Comparison of ENCODE assay signal across 30 cellular contexts in the genomic region with DNA sequence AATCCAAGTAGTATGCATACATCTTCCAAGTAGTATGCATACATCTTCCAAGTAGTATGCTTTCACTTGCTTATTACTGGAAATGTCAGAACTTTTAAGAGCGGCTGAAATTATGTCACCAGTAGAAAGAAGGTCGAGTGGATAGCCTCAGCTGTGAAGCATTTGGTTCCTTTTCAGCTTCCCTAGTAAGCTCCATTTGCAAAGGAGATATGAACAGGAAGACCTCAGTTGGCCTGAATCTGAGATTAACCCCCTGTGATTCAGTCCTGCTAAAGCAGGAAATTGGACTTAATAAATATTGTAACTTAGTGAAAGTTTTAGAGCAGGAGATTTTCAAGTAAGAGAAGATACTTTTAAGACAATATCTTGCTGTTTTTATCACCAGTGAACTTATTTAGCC. TPM values are rescaled to one million over a fixed set of nuclear protein-coding genes. Genes with fewer than 3 reads are reported as not detected.
"Had no signal": no experiment of that assay in that cellular context is flagged by ENCODE, and none has a peak within 500 bp of the region (broad histone marks: within the 10 kb centered on the region; RNA-seq: fewer than 3 reads in every experiment).

No MANE protein-coding gene starts in this region.

- H3K27me3 Mint-ChIP-seq: activated CD4-positive, alpha-beta T cell treated with anti-CD3 and anti-CD28 coated beads for 36 hours; activated CD8-positive, alpha-beta memory T cell treated with anti-CD3 and anti-CD28 coated beads, Interleukin-2, amount 10 ng/mL, durations not matched to agents 7 days and 5 days; activated naive CD4-positive, alpha-beta T cell treated with anti-CD3 and anti-CD28 coated beads, Interleukin-2, amount 50 U/mL, for 24 hours; activated naive CD8-positive, alpha-beta T cell treated with anti-CD3 and anti-CD28 coated beads, Interleukin-2, amount 50 U/mL, for 24 hours; stimulated activated naive B cell treated with anti-CD40 and anti-IgM and Interleukin-4, amounts not matched to agents 10 μg/mL and 1 μg/mL and 100 μg/mL, for 72 hours had no signal

- H3K4me1 Mint-ChIP-seq: activated CD4-positive, alpha-beta T cell treated with anti-CD3 and anti-CD28 coated beads for 36 hours; activated CD8-positive, alpha-beta memory T cell treated with anti-CD3 and anti-CD28 coated beads, Interleukin-2, amount 10 ng/mL, durations not matched to agents 7 days and 5 days; activated naive CD4-positive, alpha-beta T cell treated with anti-CD3 and anti-CD28 coated beads, Interleukin-2, amount 50 U/mL, for 24 hours; activated naive CD8-positive, alpha-beta T cell treated with anti-CD3 and anti-CD28 coated beads, Interleukin-2, amount 50 U/mL, for 24 hours; immature natural killer cell; natural killer cell; stimulated activated naive B cell treated with anti-CD40 and anti-IgM and Interleukin-4, amounts not matched to agents 10 μg/mL and 1 μg/mL and 100 μg/mL, for 72 hours had no signal

- H3K9me3 ChIP-seq: left lung, stomach, thyroid gland, upper lobe of left lung, vagina had no signal

- H3K9me3 Mint-ChIP-seq: activated naive CD8-positive, alpha-beta T cell treated with anti-CD3 and anti-CD28 coated beads, Interleukin-2, amount 50 U/mL, for 24 hours; activated T-helper 2 cell treated with anti-CD3 and anti-CD28 coated beads, Interferon-gamma antibody, Interleukin-2, Interleukin-4, amounts not matched to agents 10 μg/mL and 5 μg/mL and 100 μg/mL, durations not matched to agents 14 hours and 24 hours and 36 hours had no signal

- H3K27me3 ChIP-seq: left lung, stomach, thyroid gland, upper lobe of left lung, vagina had no signal

- DNase-seq: activated CD4-positive, alpha-beta T cell treated with anti-CD3 and anti-CD28 coated beads for 36 hours; activated CD4-positive, CD25-positive, alpha-beta regulatory T cell; activated CD8-positive, alpha-beta memory T cell treated with anti-CD3 and anti-CD28 coated beads, Interleukin-2, amount 10 ng/mL, durations not matched to agents 7 days and 5 days; activated CD8-positive, alpha-beta T cell treated with anti-CD3 and anti-CD28 coated beads, Interleukin-2, amount 10 ng/mL, durations not matched to agents 7 days and 5 days; activated naive CD8-positive, alpha-beta T cell treated with anti-CD3 and anti-CD28 coated beads, Interleukin-2, amount 50 U/mL, for 24 hours; activated T-cell treated with anti-CD3 and anti-CD28 coated beads, Interleukin-2, amount 50 U/mL, for 48 hours; amygdala; central memory CD4-positive, alpha-beta T cell; dorsolateral prefrontal cortex; effector memory CD4-positive, alpha-beta T cell; foreskin fibroblast; head of caudate nucleus; hypothalamus; immature natural killer cell; kidney glomerular epithelial cell; left lung; mammary epithelial cell; natural killer cell; posterior cingulate gyrus; stimulated activated CD4-positive, alpha-beta T cell treated with anti-CD3 and anti-CD28 coated beads, Interleukin-1b, Interleukin-23, amount 100 ng/mL, for 48 hours; stimulated activated naive B cell treated with anti-CD40 and anti-IgM and Interleukin-4, amounts not matched to agents 10 μg/mL and 1 μg/mL and 100 μg/mL, for 72 hours; stomach had no signal

- ATAC-seq: activated CD4-positive, alpha-beta T cell treated with anti-CD3 and anti-CD28 coated beads for 36 hours; activated CD8-positive, alpha-beta memory T cell treated with anti-CD3 and anti-CD28 coated beads, Interleukin-2, amount 10 ng/mL, durations not matched to agents 7 days and 5 days; activated CD8-positive, alpha-beta T cell treated with anti-CD3 and anti-CD28 coated beads, Interleukin-2, amount 10 ng/mL, durations not matched to agents 7 days and 5 days; activated naive CD8-positive, alpha-beta T cell treated with anti-CD3 and anti-CD28 coated beads, Interleukin-2, amount 50 U/mL, for 24 hours; left lung; natural killer cell; sciatic nerve; stimulated activated naive B cell treated with anti-CD40 and anti-IgM and Interleukin-4, amounts not matched to agents 10 μg/mL and 1 μg/mL and 100 μg/mL, for 72 hours had no signal

- H3K4me3 ChIP-seq: dorsolateral prefrontal cortex, left lung, skin epidermis, stomach, thyroid gland, upper lobe of left lung, vagina had no signal

- H3K27ac Mint-ChIP-seq: activated CD4-positive, alpha-beta T cell treated with anti-CD3 and anti-CD28 coated beads for 36 hours; activated CD8-positive, alpha-beta memory T cell treated with anti-CD3 and anti-CD28 coated beads, Interleukin-2, amount 10 ng/mL, durations not matched to agents 7 days and 5 days; activated CD8-positive, alpha-beta T cell treated with anti-CD3 and anti-CD28 coated beads, Interleukin-2, amount 10 ng/mL, durations not matched to agents 7 days and 5 days; activated naive CD4-positive, alpha-beta T cell treated with anti-CD3 and anti-CD28 coated beads, Interleukin-2, amount 50 U/mL, for 24 hours; activated naive CD8-positive, alpha-beta T cell treated with anti-CD3 and anti-CD28 coated beads, Interleukin-2, amount 50 U/mL, for 24 hours; activated T-helper 2 cell treated with anti-CD3 and anti-CD28 coated beads, Interferon-gamma antibody, Interleukin-2, Interleukin-4, amounts not matched to agents 10 μg/mL and 5 μg/mL and 100 μg/mL, durations not matched to agents 14 hours and 24 hours and 36 hours; immature natural killer cell; natural killer cell; stimulated activated naive B cell treated with anti-CD40 and anti-IgM and Interleukin-4, amounts not matched to agents 10 μg/mL and 1 μg/mL and 100 μg/mL, for 72 hours had no signal

- H3K4me3 Mint-ChIP-seq: activated CD4-positive, alpha-beta T cell treated with anti-CD3 and anti-CD28 coated beads for 36 hours; activated CD8-positive, alpha-beta memory T cell treated with anti-CD3 and anti-CD28 coated beads, Interleukin-2, amount 10 ng/mL, durations not matched to agents 7 days and 5 days; activated CD8-positive, alpha-beta T cell treated with anti-CD3 and anti-CD28 coated beads, Interleukin-2, amount 10 ng/mL, durations not matched to agents 7 days and 5 days; activated naive CD4-positive, alpha-beta T cell treated with anti-CD3 and anti-CD28 coated beads, Interleukin-2, amount 50 U/mL, for 24 hours; activated naive CD8-positive, alpha-beta T cell treated with anti-CD3 and anti-CD28 coated beads, Interleukin-2, amount 50 U/mL, for 24 hours; immature natural killer cell; natural killer cell; stimulated activated naive B cell treated with anti-CD40 and anti-IgM and Interleukin-4, amounts not matched to agents 10 μg/mL and 1 μg/mL and 100 μg/mL, for 72 hours had no signal

- H3K4me1 ChIP-seq: left lung, upper lobe of left lung had no signal

- H3K36me3 ChIP-seq: left lung, stomach, thyroid gland, upper lobe of left lung, vagina had no signal

- H3K36me3 Mint-ChIP-seq: activated CD8-positive, alpha-beta memory T cell treated with anti-CD3 and anti-CD28 coated beads, Interleukin-2, amount 10 ng/mL, durations not matched to agents 7 days and 5 days; activated naive CD4-positive, alpha-beta T cell treated with anti-CD3 and anti-CD28 coated beads, Interleukin-2, amount 50 U/mL, for 24 hours; natural killer cell; stimulated activated naive B cell treated with anti-CD40 and anti-IgM and Interleukin-4, amounts not matched to agents 10 μg/mL and 1 μg/mL and 100 μg/mL, for 72 hours had no signal

- H3K27ac ChIP-seq: dorsolateral prefrontal cortex, left lung, skin epidermis, stomach, thyroid gland, upper lobe of left lung, vagina had no signal

RNA-seq across cellular contexts. Expression of gene PCDH7, which starts 48.1 kb away (rescaled TPM):
- total RNA-seq: activated CD4-positive, alpha-beta T cell treated with anti-CD3 and anti-CD28 coated beads for 36 hours; activated CD8-positive, alpha-beta memory T cell treated with anti-CD3 and anti-CD28 coated beads, Interleukin-2, amount 10 ng/mL, durations not matched to agents 7 days and 5 days; activated CD8-positive, alpha-beta T cell treated with anti-CD3 and anti-CD28 coated beads, Interleukin-2, amount 10 ng/mL, durations not matched to agents 7 days and 5 days; activated T-helper 2 cell treated with anti-CD3 and anti-CD28 coated beads, Interferon-gamma antibody, Interleukin-2, Interleukin-4, amounts not matched to agents 10 μg/mL and 5 μg/mL and 100 μg/mL, durations not matched to agents 14 hours and 24 hours and 36 hours; natural killer cell; T-helper 1 cell treated with Interleukin-12 subunit alpha and Interleukin-12 subunit beta and Interleukin-4 antibody, amounts not matched to agents 30 ng/mL and 1 ng/mL, for 36 hours had no signal
- polyA plus RNA-seq: immature natural killer cell had no signal
